Comparison of ENCODE assay signal across 25 cellular contexts in the genomic region with DNA sequence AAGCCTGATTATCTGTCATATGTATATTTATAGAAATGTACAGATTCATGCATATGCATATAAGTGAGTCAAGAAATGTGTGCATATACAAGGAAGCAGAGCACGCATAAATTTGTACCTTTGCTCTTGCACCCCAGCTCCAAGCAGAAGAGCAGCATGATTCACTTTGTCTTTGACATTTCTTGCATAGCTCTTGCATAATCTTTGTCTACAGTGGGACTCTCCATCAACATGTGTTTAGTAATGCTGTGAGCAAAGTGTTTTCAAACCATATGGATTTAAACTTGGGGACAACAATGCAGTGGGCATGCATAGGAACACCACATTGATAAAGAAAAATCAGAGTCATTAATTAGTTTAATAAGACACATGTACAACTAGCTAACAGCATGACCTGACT.
"Had no signal": no experiment of that assay in that cellular context is flagged by ENCODE, and none has a peak within 500 bp of the region (broad histone marks: within the 10 kb centered on the region; RNA-seq: fewer than 3 reads in every experiment).

No MANE protein-coding gene starts in this region.

- H3K9me3 Mint-ChIP-seq: activated B cell treated with CpG ODN at 0.5 μM for 24 hours; activated CD8-positive, alpha-beta T cell treated with anti-CD3 and anti-CD28 coated beads for 36 hours; activated naive CD4-positive, alpha-beta T cell treated with anti-CD3 and anti-CD28 coated beads, Interleukin-2, amount 10 ng/mL, durations not matched to agents 7 days and 5 days; activated naive CD8-positive, alpha-beta T cell treated with anti-CD3 and anti-CD28 coated beads, Interleukin-2, amount 50 U/mL, for 24 hours; activated T-cell treated with anti-CD3 and anti-CD28 coated beads, Interleukin-2, amount 50 U/mL, for 24 hours; nephron; T-cell had no signal

- H3K4me1 ChIP-seq: esophagus muscularis mucosa, lower lobe of right lung had no signal

- DNase-seq: activated B cell treated with CpG ODN at 0.5 μM for 24 hours; activated CD4-positive, alpha-beta T cell treated with anti-CD3 and anti-CD28 coated beads for 4 hours; activated CD8-positive, alpha-beta T cell treated with anti-CD3 and anti-CD28 coated beads for 36 hours; activated effector memory CD4-positive, alpha-beta T cell treated with Interleukin-2 at 50 U/mL for 16 hours; activated naive CD4-positive, alpha-beta T cell treated with anti-CD3 and anti-CD28 coated beads, Interleukin-2, amount 10 ng/mL, durations not matched to agents 7 days and 5 days; activated naive CD8-positive, alpha-beta T cell treated with anti-CD3 and anti-CD28 coated beads, Interleukin-2, amount 50 U/mL, for 24 hours; activated T-cell treated with anti-CD3 and anti-CD28 coated beads, Interleukin-2, amount 50 U/mL, for 24 hours; effector CD8-positive, alpha-beta T cell; hypothalamus; lower lobe of right lung; nucleus accumbens; posterior cingulate gyrus; retina; stimulated activated CD4-positive, alpha-beta T cell treated with anti-CD3 and anti-CD28 coated beads, Interleukin-2, amount 100 ng/mL, for 24 hours; stimulated activated naive CD8-positive, alpha-beta T cell treated with anti-CD3 and anti-CD28 coated beads, Interleukin-15, Interleukin-2, amounts not matched to agents 100 U/mL and 50 U/mL, for 24 hours; substantia nigra; T-cell had no signal

- H3K9me3 ChIP-seq: ascending aorta, esophagus muscularis mucosa, lower lobe of right lung, tibial nerve had no signal

- H3K27ac Mint-ChIP-seq: activated B cell treated with CpG ODN at 0.5 μM for 24 hours; activated CD8-positive, alpha-beta T cell treated with anti-CD3 and anti-CD28 coated beads for 36 hours; activated naive CD4-positive, alpha-beta T cell treated with anti-CD3 and anti-CD28 coated beads, Interleukin-2, amount 10 ng/mL, durations not matched to agents 7 days and 5 days; activated naive CD8-positive, alpha-beta T cell treated with anti-CD3 and anti-CD28 coated beads, Interleukin-2, amount 50 U/mL, for 24 hours; activated T-cell treated with anti-CD3 and anti-CD28 coated beads, Interleukin-2, amount 50 U/mL, for 24 hours; mesothelial cell of epicardium; nephron; T-cell had no signal

- H3K27ac ChIP-seq: ascending aorta, esophagus muscularis mucosa, lower lobe of right lung, tibial nerve had no signal

- H3K4me3 ChIP-seq: ascending aorta, esophagus muscularis mucosa, lower lobe of right lung, tibial nerve had no signal

- H3K4me3 Mint-ChIP-seq: activated B cell treated with CpG ODN at 0.5 μM for 24 hours; activated CD8-positive, alpha-beta T cell treated with anti-CD3 and anti-CD28 coated beads for 36 hours; activated naive CD4-positive, alpha-beta T cell treated with anti-CD3 and anti-CD28 coated beads, Interleukin-2, amount 10 ng/mL, durations not matched to agents 7 days and 5 days; activated naive CD8-positive, alpha-beta T cell treated with anti-CD3 and anti-CD28 coated beads, Interleukin-2, amount 50 U/mL, for 24 hours; activated T-cell treated with anti-CD3 and anti-CD28 coated beads, Interleukin-2, amount 50 U/mL, for 24 hours; mesothelial cell of epicardium; nephron; T-cell had no signal

- FAIRE-seq: frontal cortex, keratinocyte, urothelium cell line had no signal

- H3K4me1 Mint-ChIP-seq: activated B cell treated with CpG ODN at 0.5 μM for 24 hours; activated naive CD4-positive, alpha-beta T cell treated with anti-CD3 and anti-CD28 coated beads, Interleukin-2, amount 10 ng/mL, durations not matched to agents 7 days and 5 days; activated naive CD8-positive, alpha-beta T cell treated with anti-CD3 and anti-CD28 coated beads, Interleukin-2, amount 50 U/mL, for 24 hours; T-cell had no signal

- ATAC-seq: activated CD8-positive, alpha-beta T cell treated with anti-CD3 and anti-CD28 coated beads for 36 hours; activated naive CD8-positive, alpha-beta T cell treated with anti-CD3 and anti-CD28 coated beads, Interleukin-2, amount 50 U/mL, for 24 hours; lower lobe of right lung; stimulated activated naive CD8-positive, alpha-beta T cell treated with anti-CD3 and anti-CD28 coated beads, Interleukin-15, Interleukin-2, amounts not matched to agents 100 U/mL and 50 U/mL, for 24 hours; T-cell had no signal

- H3K27me3 Mint-ChIP-seq: activated naive CD4-positive, alpha-beta T cell treated with anti-CD3 and anti-CD28 coated beads, Interleukin-2, amount 10 ng/mL, durations not matched to agents 7 days and 5 days; activated T-cell treated with anti-CD3 and anti-CD28 coated beads, Interleukin-2, amount 50 U/mL, for 24 hours had no signal

- H3K36me3 ChIP-seq: ascending aorta, esophagus muscularis mucosa, lower lobe of right lung, tibial nerve had no signal

- H3K27me3 ChIP-seq: ascending aorta, esophagus muscularis mucosa, tibial nerve had no signal

- H3K36me3 Mint-ChIP-seq: activated naive CD4-positive, alpha-beta T cell treated with anti-CD3 and anti-CD28 coated beads, Interleukin-2, amount 10 ng/mL, durations not matched to agents 7 days and 5 days; mesothelial cell of epicardium; T-cell had no signal
